In genomic region chr6:75144396-75144795, GRCh38 we compare ENCODE assay signal across 1 cellular context.
TF ChIP-seq lines count a peak whose summit lies in the region.

No MANE protein-coding gene starts in this region.

TF ChIP-seq in GM23338, 12 proteins besides CTCF, POLR2A, EP300 and RAD21 (continued from another document):
- TF ChIP-seq REST (IDR thresholded peaks at IDR 0.05; ENCODE audit: unreplicated experiment) (no peak), CREB1 (CRISPR knock-in tag; IDR thresholded peaks at IDR 0.05; ENCODE audit: low read depth) (no peak), ETS1 (IDR thresholded peaks at IDR 0.05) (no peak)
